22 cellular contexts compared by ENCODE assay signal in genomic region chr5:121853853-121854252, GRCh38. TPM values are rescaled to one million over a fixed set of nuclear protein-coding genes. Genes with fewer than 3 reads are reported as not detected.
"Had no signal": no experiment of that assay in that cellular context is flagged by ENCODE, and none has a peak within 500 bp of the region (broad histone marks: within the 10 kb centered on the region; RNA-seq: fewer than 3 reads in every experiment).

No MANE protein-coding gene starts in this region.

- DNase-seq: effector memory CD8-positive, alpha-beta T cell; gastrocnemius medialis; heart right ventricle; left colon; left ventricle myocardium superior; mesenchymal stem cell; naive thymus-derived CD4-positive, alpha-beta T cell; nephron progenitor cell; posterior cingulate gyrus; spleen; stimulated activated CD4-positive, alpha-beta T cell treated with anti-CD3 and anti-CD28 coated beads, Interleukin-15, amount 100 ng/mL, for 24 hours; stimulated activated CD4-positive, alpha-beta T cell treated with anti-CD3 and anti-CD28 coated beads, Interleukin-1b, Interleukin-23, amount 100 ng/mL, for 48 hours; stimulated activated CD4-positive, alpha-beta T cell treated with anti-CD3 and anti-CD28 coated beads, Interleukin-4, amount 100 ng/mL, for 4 hours; stimulated activated naive CD4-positive, alpha-beta T cell; stomach; substantia nigra; uterus had no signal

- H3K27me3 ChIP-seq: esophagus muscularis mucosa, gastrocnemius medialis, heart right ventricle, spleen, stomach, uterus had no signal

- H3K36me3 ChIP-seq: esophagus muscularis mucosa, gastrocnemius medialis, heart right ventricle, spleen, stomach, uterus had no signal

- H3K27ac ChIP-seq: epithelial cell of prostate, esophagus muscularis mucosa, gastrocnemius medialis, heart right ventricle, spleen, stomach, uterus had no signal

- ATAC-seq: effector memory CD8-positive, alpha-beta T cell; gastrocnemius medialis; heart right ventricle; left colon; left ventricle myocardium superior; naive thymus-derived CD4-positive, alpha-beta T cell; sciatic nerve had no signal

- H3K4me3 ChIP-seq: esophagus muscularis mucosa, gastrocnemius medialis, heart right ventricle, lung, spleen, stomach, uterus had no signal

- H3K9me3 ChIP-seq: gastrocnemius medialis, uterus had no signal

- H3K4me1 ChIP-seq: esophagus muscularis mucosa, gastrocnemius medialis, heart right ventricle, spleen, stomach, uterus had no signal

RNA-seq across cellular contexts. Expression of gene FTMT, which starts 2.2 kb away (rescaled TPM):
- polyA plus RNA-seq: heart right ventricle; lung; naive thymus-derived CD4-positive, alpha-beta T cell; spleen; stomach; thymus had no signal
